In genomic region chr22:47091241-47091691, GRCh38 we compare ENCODE assay signal across 1 cellular context.
TF ChIP-seq lines count a peak whose summit lies in the region.

No MANE protein-coding gene starts in this region.

TF ChIP-seq in GM23338, 12 proteins besides CTCF, POLR2A, EP300 and RAD21 (continued from another document):
- TF ChIP-seq ZNF462 (CRISPR knock-in tag; IDR thresholded peaks at IDR 0.05), result no peak
- TF ChIP-seq POLR2AphosphoS5 (IDR thresholded peaks at IDR 0.05; ENCODE audit: low read depth), result no peak
- TF ChIP-seq STAT1 (IDR thresholded peaks at IDR 0.05; ENCODE audit: unreplicated experiment), result no peak
